In genomic region chr11:112128483-112129121, GRCh38 we compare ENCODE assay signal across 8 cellular contexts. TPM values are rescaled to one million over a fixed set of nuclear protein-coding genes. Genes with fewer than 3 reads are reported as not detected.
DNase-seq lines count a peak whose midpoint lies in the region; ATAC-seq lines count a peak whose summit lies in the region.

No MANE protein-coding gene starts in this region.

- POLR2A ChIA-PET in CD8-positive, alpha-beta memory T cell (lab: Charles Lee) = no interaction called here

- no peaks in the 10 kb centered on the region for H3K4me1 ChIP-seq in CD8-positive, alpha-beta memory T cell (ENCODE audit: insufficient read depth, low read length)

- peaks cover 0 to 3% (median 0%) of the 10 kb centered on the region in 3 donors for H3K4me1 Mint-ChIP-seq in CD8-positive, alpha-beta memory T cell

- no peaks in the 10 kb centered on the region for H3K27me3 ChIP-seq in CD8-positive, alpha-beta memory T cell (ENCODE audit: insufficient read depth, low read length, poor library complexity, severe bottlenecking)

- no peak overlapping the region for H3K4me3 ChIP-seq in CD8-positive, alpha-beta memory T cell (ENCODE audit: low read length)

- no peak overlapping the region for H3K4me3 Mint-ChIP-seq in CD8-positive, alpha-beta memory T cell

- H3K27me3 Mint-ChIP-seq in CD8-positive, alpha-beta memory T cell = no peaks in the 10 kb centered on the region

- H3K27ac ChIP-seq in CD8-positive, alpha-beta memory T cell (ENCODE audit: low read depth, low read length) = no peak overlapping the region

- peaks cover 0 to 4% (median 3%) of the 10 kb centered on the region in 3 donors for H3K36me3 Mint-ChIP-seq in CD8-positive, alpha-beta memory T cell

- CTCF ChIA-PET in CD8-positive, alpha-beta memory T cell (lab: Charles Lee) = no interaction called here

- no peak overlapping the region for H3K27ac Mint-ChIP-seq in CD8-positive, alpha-beta memory T cell

- DNase-seq in G401 (ENCODE audit: low spot score) (peak; percentile 11), NCI-H460 (ENCODE audit: extremely low read depth, low read depth) (peak; percentile 26), epidermal melanocyte (ENCODE audit: insufficient read length, low spot score) (peak; percentile 52), pulmonary artery endothelial cell (ENCODE audit: low read depth, low spot score) (peak; percentile 17), D341Med (ENCODE audit: low spot score) (no peak)
- DNase-seq in CD8-positive, alpha-beta memory T cell = no peak

- no peaks in the 10 kb centered on the region for H3K9me3 ChIP-seq in CD8-positive, alpha-beta memory T cell (ENCODE audit: low read length)

- no peaks in the 10 kb centered on the region for H3K9me3 Mint-ChIP-seq in CD8-positive, alpha-beta memory T cell

- in situ Hi-C loops in G401 (cut with HindIII; ENCODE audit: low sequenced_read_pairs) = no loop called here

- ATAC-seq in GM19397 (IDR thresholded peaks at IDR 0.05; ENCODE audit: unreplicated experiment) = no peak
- ATAC-seq in GM18861 (IDR thresholded peaks at IDR 0.05; ENCODE audit: unreplicated experiment) = no peak

- no peaks in the 10 kb centered on the region for H3K36me3 ChIP-seq in CD8-positive, alpha-beta memory T cell (ENCODE audit: insufficient read depth, low read length)

RNA-seq across cellular contexts. Expression of gene IL18, which starts 35.3 kb away (rescaled TPM):
- total RNA-seq in G401 (2014; rRNA removed; shearing (Covaris generic)) = not detected in 2 replicates
- 4.2 and 6.0 TPM in 2 replicates for total RNA-seq in NCI-H460 (2014; rRNA removed; shearing (Covaris generic))
- 3.2 and 4.4 TPM in 2 replicates for polyA plus RNA-seq in NCI-H460 (2014; cell fraction: nucleus; rRNA removed)
- 0.99 and 1.7 TPM in 2 replicates for total RNA-seq in pulmonary artery endothelial cell
- total RNA-seq in CD8-positive, alpha-beta memory T cell = not detected
- not detected for polyA plus RNA-seq in CD8-positive, alpha-beta memory T cell

RNA-seq across cellular contexts. Expression of gene TEX12, which starts 38.6 kb away (rescaled TPM):
- not detected in 2 replicates for total RNA-seq in G401 (2014; rRNA removed; shearing (Covaris generic))
- 0.10 TPM in 1 of 2 replicates, not detected in the other for total RNA-seq in NCI-H460 (2014; rRNA removed; shearing (Covaris generic))
- not detected in 2 replicates for polyA plus RNA-seq in NCI-H460 (2014; cell fraction: nucleus; rRNA removed)
- total RNA-seq in pulmonary artery endothelial cell = not detected in 2 replicates
- total RNA-seq in CD8-positive, alpha-beta memory T cell = under 1 TPM; 0.27 to 0.39 TPM
- polyA plus RNA-seq in CD8-positive, alpha-beta memory T cell = not detected

RNA-seq across cellular contexts. Expression of gene SDHD, which starts 41.9 kb away (rescaled TPM):
- total RNA-seq in G401 (2014; rRNA removed; shearing (Covaris generic)) = 206 and 219 TPM in 2 replicates
- total RNA-seq in NCI-H460 (2014; rRNA removed; shearing (Covaris generic)) = 143 and 152 TPM in 2 replicates
- 92.5 and 108 TPM in 2 replicates for polyA plus RNA-seq in NCI-H460 (2014; cell fraction: nucleus; rRNA removed)
- total RNA-seq in pulmonary artery endothelial cell = 164 and 252 TPM in 2 replicates
- total RNA-seq in CD8-positive, alpha-beta memory T cell = 100 to 1,000 TPM; 125 to 133 TPM
- 154 TPM for polyA plus RNA-seq in CD8-positive, alpha-beta memory T cell

RNA-seq across cellular contexts. Expression of gene TIMM8B, which starts 42.0 kb away (rescaled TPM):
- total RNA-seq in G401 (2014; rRNA removed; shearing (Covaris generic)) = 131 and 181 TPM in 2 replicates
- total RNA-seq in NCI-H460 (2014; rRNA removed; shearing (Covaris generic)) = 63.3 and 69.5 TPM in 2 replicates
- 19.2 and 30.8 TPM in 2 replicates for polyA plus RNA-seq in NCI-H460 (2014; cell fraction: nucleus; rRNA removed)
- total RNA-seq in pulmonary artery endothelial cell = 69.8 and 101 TPM in 2 replicates
- 10 to 100 TPM; 71.9 to 73.5 TPM for total RNA-seq in CD8-positive, alpha-beta memory T cell
- 70.6 TPM for polyA plus RNA-seq in CD8-positive, alpha-beta memory T cell

RNA-seq across cellular contexts. Expression of gene BCO2, which starts 46.7 kb away (rescaled TPM):
- 1.1 TPM in 1 of 2 replicates, not detected in the other for total RNA-seq in G401 (2014; rRNA removed; shearing (Covaris generic))
- total RNA-seq in NCI-H460 (2014; rRNA removed; shearing (Covaris generic)) = 0.50 and 1.0 TPM in 2 replicates
- 0.16 and 6.8 TPM in 2 replicates for polyA plus RNA-seq in NCI-H460 (2014; cell fraction: nucleus; rRNA removed)
- 0.33 and 1.8 TPM in 2 replicates for total RNA-seq in pulmonary artery endothelial cell
- total RNA-seq in CD8-positive, alpha-beta memory T cell = 1 to 10 TPM in 1 of 2 experiments, under 1 TPM in 1; 0.84 to 1.1 TPM
- polyA plus RNA-seq in CD8-positive, alpha-beta memory T cell = 0.17 TPM

Comparison
In these comparisons a context has a peak if more than half of its experiments do, and no peak if none do; other contexts are left out.
1. DNase-seq: peak in G401 (single experiment), NCI-H460 (single experiment), epidermal melanocyte (single experiment) and pulmonary artery endothelial cell (single experiment); none in CD8-positive, alpha-beta memory T cell (0 of 5) and D341Med (single experiment).